Comparison of ENCODE assay signal across 13 cellular contexts in the genomic region with DNA sequence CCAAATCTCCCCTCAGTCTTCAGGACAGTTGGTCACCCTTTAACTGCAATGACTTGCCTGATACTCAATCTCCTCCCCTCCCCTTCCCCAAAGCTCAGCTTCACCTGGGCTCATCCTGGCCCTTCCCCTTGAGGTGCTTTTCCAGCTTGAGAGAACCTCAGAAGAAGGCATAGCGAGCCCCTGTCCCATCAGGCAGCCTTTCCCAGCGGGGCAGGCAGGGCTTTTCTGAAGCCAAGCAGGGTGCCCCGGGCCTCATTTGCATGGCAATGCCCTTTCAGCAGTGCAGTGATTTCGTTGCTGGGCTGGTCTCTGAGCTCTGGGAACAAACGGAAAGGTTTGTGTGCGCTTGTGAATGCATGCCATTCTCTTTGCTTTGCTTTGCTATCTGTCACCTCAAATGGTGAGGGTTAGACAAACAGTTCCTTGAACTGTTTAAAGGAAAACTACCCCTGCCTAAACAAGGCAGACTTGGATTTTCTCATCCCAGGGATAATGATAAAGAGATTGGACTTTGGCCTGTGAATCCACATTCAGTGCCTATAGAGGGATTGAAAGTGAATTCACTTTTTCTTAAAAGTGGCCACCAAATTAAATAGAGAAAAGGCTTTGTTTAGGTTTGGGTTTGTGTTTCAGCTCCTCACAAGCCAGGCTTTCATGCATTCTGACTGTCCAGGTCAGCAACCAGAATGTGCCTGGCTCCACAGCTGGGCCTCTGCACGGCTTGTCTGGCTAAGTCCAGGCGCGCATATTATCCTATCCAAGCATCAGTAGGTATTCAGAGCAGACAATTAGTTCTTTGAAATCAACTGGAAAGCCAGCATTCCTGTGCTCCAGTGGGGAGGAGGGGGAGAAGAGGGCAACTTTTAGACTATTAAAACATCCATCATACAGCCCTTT.
A peak's percentile ranks its signal among the peaks of the same experiment; 100 is the strongest.
DNase-seq lines count a peak whose midpoint lies in the region; ATAC-seq, FAIRE-seq and TF ChIP-seq lines count a peak whose summit lies in the region.
"Had no signal": no experiment of that assay in that cellular context is flagged by ENCODE, and none has a peak within 500 bp of the region (broad histone marks: within the 10 kb centered on the region; RNA-seq: fewer than 3 reads in every experiment).

No MANE protein-coding gene starts in this region.

- peak overlapping the region; percentile 33 for H4K12ac ChIP-seq in trophoblast cell (ENCODE audit: low read depth, low read length)

- POLR2A ChIA-PET in WTC11 (lab: Charles Lee): interaction anchor here (1.0 kb wide), 1 partner anchor 9 kb away, joined by 3 read pairs; no protein-coding TSS in a partner anchor

- FAIRE-seq in kidney (lab: Jason Lieb, UNC): no peak

- peak overlapping the region; percentile 93 for H3K27ac Mint-ChIP-seq in WTC11
- H3K27ac Mint-ChIP-seq: activated CD8-positive, alpha-beta T cell treated with anti-CD3 and anti-CD28 coated beads, Interleukin-2, amount 10 ng/mL, durations not matched to agents 7 days and 5 days; activated naive CD4-positive, alpha-beta T cell treated with anti-CD3 and anti-CD28 coated beads for 36 hours; CD4-positive, alpha-beta T cell had no signal

- no CpG with 5 or more reads among the region's 9 CpGs for WGBS in trophoblast cell (ENCODE audit: extremely low coverage, insufficient coverage, insufficient read length)
- WGBS in aorta, 2 donors: 29 to 37% methylated on average over 9 of the region's 9 CpGs

- peaks cover 38% of the 10 kb centered on the region for H3K79me1 ChIP-seq in trophoblast cell (ENCODE audit: low read length)

- peak overlapping the region; percentile 97 for H2BK5ac ChIP-seq in trophoblast cell (ENCODE audit: low read depth, low read length, poor library complexity)

- H4K8ac ChIP-seq in trophoblast cell (ENCODE audit: low read depth, low read length): peak overlapping the region; percentile 89

- peak overlapping the region; percentile 60 for H3K4me2 ChIP-seq in trophoblast cell (ENCODE audit: low read length)

- H3K14ac ChIP-seq in trophoblast cell (ENCODE audit: low read length): peak overlapping the region; percentile 94

- H2AK5ac ChIP-seq in trophoblast cell (ENCODE audit: low read length): peak overlapping the region; percentile 87

- peaks cover 34% of the 10 kb centered on the region for H3K4me1 ChIP-seq in HAP-1
- peaks cover 39% of the 10 kb centered on the region for H3K4me1 ChIP-seq in iPS-18a (ENCODE audit: control insufficient read depth, low read depth, low read length)
- peaks cover 23 to 28% of the 10 kb centered on the region in 2 experiments for H3K4me1 ChIP-seq in trophoblast cell (ENCODE audit: control insufficient read depth in 1 of 2, insufficient read depth in 2 of 2, low read length in 2 of 2)
- H3K4me1 ChIP-seq in aorta (ENCODE audit: control insufficient read depth in 1 of 2, insufficient read depth in 2 of 2, low read length in 2 of 2): no peaks in the 10 kb centered on the region
- peaks cover 0 to 3% of the 10 kb centered on the region in 2 donors for H3K4me1 ChIP-seq in kidney (ENCODE audit: control insufficient read depth in 1 of 2, insufficient read depth in 1 of 2, low read depth in 1 of 2, low read length in 2 of 2)

- CTCF ChIA-PET in WTC11 (lab: Charles Lee): interaction anchor here (1.0 kb wide), 1 partner anchor 54 kb away, joined by 5 read pairs; no protein-coding TSS in a partner anchor

- H4K91ac ChIP-seq in trophoblast cell (ENCODE audit: low read depth, low read length): peak overlapping the region; percentile 96

- peaks cover 4% of the 10 kb centered on the region for H3K79me2 ChIP-seq in trophoblast cell (ENCODE audit: control insufficient read depth, insufficient read depth, low read length, poor library complexity)

- DNase-seq in HAP-1 (ENCODE audit: low spot score in 2 of 2) (peak; percentile 58 to 78), WTC11 (ENCODE audit: low spot score) (peak; percentile 88), trophoblast cell (no peak), aorta (no peak), kidney (no peak)
- DNase-seq: activated CD8-positive, alpha-beta T cell treated with anti-CD3 and anti-CD28 coated beads, Interleukin-2, amount 10 ng/mL, durations not matched to agents 7 days and 5 days; activated naive CD4-positive, alpha-beta T cell treated with anti-CD3 and anti-CD28 coated beads for 36 hours; CD4-positive, alpha-beta T cell; cortex of kidney; PC-3 had no signal

- peak overlapping the region; percentile 92 for H3K18ac ChIP-seq in trophoblast cell (ENCODE audit: low read length)

- H3K23ac ChIP-seq in trophoblast cell (ENCODE audit: low read length): no peak overlapping the region

- H2BK120ac ChIP-seq in trophoblast cell (ENCODE audit: insufficient read depth, low read length, poor library complexity): peak overlapping the region; percentile 94

- H2AFZ ChIP-seq in trophoblast cell (ENCODE audit: insufficient read depth, low read length, poor library complexity): peak overlapping the region; percentile 61

- in situ Hi-C loops in HAP-1 (cut with MboI; ENCODE audit: low sequenced_read_pairs): no loop called here

- H3K4me1 Mint-ChIP-seq in WTC11: peaks cover 57% of the 10 kb centered on the region

- H3K4me3 ChIP-seq in HAP-1 (no peak overlapping the region), iPS-18a (ENCODE audit: low read length) (peak overlapping the region; percentile 14), trophoblast cell (ENCODE audit: low read depth, low read length) (no peak overlapping the region), aorta (ENCODE audit: low read length in 2 of 2) (no peak overlapping the region), kidney (ENCODE audit: low read length in 2 of 2) (no peak overlapping the region)

- peak overlapping the region; percentile 91 for H2BK12ac ChIP-seq in trophoblast cell (ENCODE audit: low read length)

- no peaks in the 10 kb centered on the region for H3K27me3 ChIP-seq in HAP-1 (ENCODE audit: low read depth)
- H3K27me3 ChIP-seq in iPS-18a (ENCODE audit: control insufficient read depth, insufficient read depth, low read length): no peaks in the 10 kb centered on the region
- no peaks in the 10 kb centered on the region for H3K27me3 ChIP-seq in trophoblast cell (ENCODE audit: insufficient read depth, low read length)
- no peaks in the 10 kb centered on the region for H3K27me3 ChIP-seq in aorta (ENCODE audit: control insufficient read depth in 1 of 2, insufficient read depth in 2 of 2, low read length in 1 of 2)

- H3K4ac ChIP-seq in trophoblast cell (ENCODE audit: low read depth, low read length): peak overlapping the region; percentile 94

- peaks cover 90% of the 10 kb centered on the region for H3K27me3 Mint-ChIP-seq in WTC11 (ENCODE audit: low read depth)
- H3K27me3 Mint-ChIP-seq: CD4-positive, alpha-beta T cell had no signal

- H3K36me3 ChIP-seq in HAP-1 (replicated peaks) (no peaks in the 10 kb centered on the region), iPS-18a (ENCODE audit: control insufficient read depth, low read depth, low read length) (no peaks in the 10 kb centered on the region), trophoblast cell (ENCODE audit: control insufficient read depth in 1 of 2, insufficient read depth in 2 of 2, low read length in 2 of 2) (peaks cover 0 to 2% of the 10 kb centered on the region in 2 experiments), aorta (ENCODE audit: control insufficient read depth in 1 of 2, insufficient read depth in 2 of 2, low read length in 1 of 2) (no peaks in the 10 kb centered on the region), kidney (ENCODE audit: control insufficient read depth in 1 of 2, insufficient read depth in 2 of 2, low read length in 2 of 2) (no peaks in the 10 kb centered on the region)

- H3K36me3 Mint-ChIP-seq in WTC11: peaks cover 13% of the 10 kb centered on the region; the same call in 1 of the 2 replicates

- peak overlapping the region; percentile 22; the same call in 1 of the 2 replicates for H3K4me3 Mint-ChIP-seq in WTC11
- H3K4me3 Mint-ChIP-seq: activated CD8-positive, alpha-beta T cell treated with anti-CD3 and anti-CD28 coated beads, Interleukin-2, amount 10 ng/mL, durations not matched to agents 7 days and 5 days; activated naive CD4-positive, alpha-beta T cell treated with anti-CD3 and anti-CD28 coated beads for 36 hours; CD4-positive, alpha-beta T cell had no signal

- H3K27ac ChIP-seq in iPS-18a (ENCODE audit: low read length) (peak overlapping the region; percentile 42), trophoblast cell (ENCODE audit: low read depth, low read length) (peak overlapping the region; percentile 99), aorta (ENCODE audit: low read depth in 1 of 2, low read length in 2 of 2) (no peak overlapping the region), kidney (ENCODE audit: low read depth in 2 of 2, low read length in 2 of 2) (no peak overlapping the region)

- intact Hi-C loops in aorta (cut with DNase I): no loop called here
- intact Hi-C loops in kidney (cut with DNase I): no loop called here

- H3K9me3 ChIP-seq in HAP-1: no peaks in the 10 kb centered on the region
- H3K9me3 ChIP-seq in iPS-18a (ENCODE audit: control insufficient read depth, low read depth, low read length): no peaks in the 10 kb centered on the region
- H3K9me3 ChIP-seq in trophoblast cell (ENCODE audit: insufficient read depth, low read depth, low read length): no peaks in the 10 kb centered on the region
- no peaks in the 10 kb centered on the region for H3K9me3 ChIP-seq in aorta (ENCODE audit: control insufficient read depth, low read length)
- no peaks in the 10 kb centered on the region for H3K9me3 ChIP-seq in kidney (ENCODE audit: control insufficient read depth in 1 of 2, low read length in 2 of 2)

- TF ChIP-seq CTCF in WTC11 (IDR thresholded peaks at IDR 0.05) (no peak), kidney (IDR thresholded peaks at IDR 0.05; ENCODE audit: borderline replicate concordance, extremely low read depth, insufficient read depth) (no peak)

- H3K9ac ChIP-seq in iPS-18a (ENCODE audit: low read length) (no peak overlapping the region), trophoblast cell (ENCODE audit: low read length) (no peak overlapping the region), kidney (ENCODE audit: low read length in 2 of 2) (no peak overlapping the region)

- H3K9me3 Mint-ChIP-seq in WTC11: peaks cover 9% of the 10 kb centered on the region
- H3K9me3 Mint-ChIP-seq: activated naive CD4-positive, alpha-beta T cell treated with anti-CD3 and anti-CD28 coated beads for 36 hours; CD4-positive, alpha-beta T cell had no signal

- ATAC-seq in WTC11 (peak; percentile 96), HG02852 (IDR thresholded peaks at IDR 0.05; ENCODE audit: unreplicated experiment) (no peak), aorta (ENCODE audit: low FRiP score) (no peak), HG03571 (IDR thresholded peaks at IDR 0.05; ENCODE audit: unreplicated experiment) (no peak)
- ATAC-seq: activated CD8-positive, alpha-beta T cell treated with anti-CD3 and anti-CD28 coated beads, Interleukin-2, amount 10 ng/mL, durations not matched to agents 7 days and 5 days; PC-3 had no signal

Comparison
In these comparisons a context has a peak if more than half of its experiments do, and no peak if none do; other contexts are left out.
1. DNase-seq: peak in HAP-1 (2 of 2) and WTC11 (single experiment); none in trophoblast cell (0 of 2), aorta (0 of 2) and kidney (single experiment).
2. H3K27ac ChIP-seq: peak in iPS-18a (single experiment) and trophoblast cell (single experiment); none in aorta (0 of 2) and kidney (0 of 2).